ENCODE assay signal across 1 cellular context in the genomic region with DNA sequence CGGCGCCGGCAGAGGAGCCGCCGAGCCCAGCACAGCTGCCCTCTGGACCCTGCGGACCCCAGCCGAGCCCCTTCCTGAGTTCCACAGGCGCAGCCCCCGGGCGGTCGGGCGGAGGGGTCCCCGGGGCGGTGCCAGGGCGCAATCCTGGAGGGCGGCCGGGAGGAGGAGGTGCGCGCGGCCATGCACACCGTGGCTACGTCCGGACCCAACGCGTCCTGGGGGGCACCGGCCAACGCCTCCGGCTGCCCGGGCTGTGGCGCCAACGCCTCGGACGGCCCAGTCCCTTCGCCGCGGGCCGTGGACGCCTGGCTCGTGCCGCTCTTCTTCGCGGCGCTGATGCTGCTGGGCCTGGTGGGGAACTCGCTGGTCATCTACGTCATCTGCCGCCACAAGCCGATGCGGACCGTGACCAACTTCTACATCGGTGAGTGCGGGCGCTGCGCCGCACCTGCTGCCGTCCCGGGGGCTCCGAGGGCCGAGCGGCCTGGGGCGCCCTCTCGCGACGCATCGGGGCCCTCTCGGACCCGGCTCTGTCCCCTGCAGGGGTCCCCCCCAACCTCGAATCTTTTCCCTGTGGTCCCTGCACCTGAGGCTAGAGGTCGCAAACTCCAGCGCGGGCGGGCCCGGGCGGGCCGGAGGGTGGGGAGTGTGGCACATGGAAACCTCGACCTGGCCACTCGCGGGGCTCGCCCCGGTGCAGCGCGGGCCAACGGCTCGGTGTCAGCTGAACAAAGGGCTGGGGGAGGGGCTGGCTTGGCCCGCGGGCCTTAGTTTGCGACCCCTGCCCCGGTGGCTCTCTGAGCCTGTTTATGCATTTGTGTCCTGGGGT.
TF ChIP-seq lines count a peak whose summit lies in the region.

A gene (plus strand): TSS at position 11 of the 829 bp plus-strand sequence. CDS start 170 bp downstream, at position 181.

TF ChIP-seq in H1, 55 proteins besides CTCF, POLR2A, EP300 and RAD21:
- peak; percentile 48 for TF ChIP-seq ASH2L (IDR thresholded peaks at IDR 0.05; ENCODE audit: low read length)
- TF ChIP-seq SAP30 (IDR thresholded peaks at IDR 0.05; ENCODE audit: insufficient read depth, insufficient replicate concordance, low read length), result no peak
- no peak for TF ChIP-seq BCL11A (IDR thresholded peaks at IDR 0.05; ENCODE audit: low read depth in 2 of 2, low read length in 2 of 2)
- TF ChIP-seq GABPA (IDR thresholded peaks at IDR 0.05; ENCODE audit: borderline replicate concordance, insufficient read depth, low read length), result peak; percentile 75
- TF ChIP-seq TAF7 (optimal IDR thresholded peaks at IDR 0.05; ENCODE audit: borderline replicate concordance, low read depth, low read length), result no peak
- TF ChIP-seq, protein P1, sequence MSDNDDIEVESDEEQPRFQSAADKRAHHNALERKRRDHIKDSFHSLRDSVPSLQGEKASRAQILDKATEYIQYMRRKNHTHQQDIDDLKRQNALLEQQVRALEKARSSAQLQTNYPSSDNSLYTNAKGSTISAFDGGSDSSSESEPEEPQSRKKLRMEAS (IDR thresholded peaks at IDR 0.05), result peak; percentile 55; the same call in 1 of the 2 replicates
- peak; percentile 79; the same call in 1 of the 2 replicates for TF ChIP-seq SP4 (IDR thresholded peaks at IDR 0.05; ENCODE audit: low read length)
- TF ChIP-seq, protein P2, sequence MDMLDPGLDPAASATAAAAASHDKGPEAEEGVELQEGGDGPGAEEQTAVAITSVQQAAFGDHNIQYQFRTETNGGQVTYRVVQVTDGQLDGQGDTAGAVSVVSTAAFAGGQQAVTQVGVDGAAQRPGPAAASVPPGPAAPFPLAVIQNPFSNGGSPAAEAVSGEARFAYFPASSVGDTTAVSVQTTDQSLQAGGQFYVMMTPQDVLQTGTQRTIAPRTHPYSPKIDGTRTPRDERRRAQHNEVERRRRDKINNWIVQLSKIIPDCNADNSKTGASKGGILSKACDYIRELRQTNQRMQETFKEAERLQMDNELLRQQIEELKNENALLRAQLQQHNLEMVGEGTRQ (IDR thresholded peaks at IDR 0.05; ENCODE audit: low read length), result 0 out of 2 replicates have a peak, but pooled peaks have one; percentile 3
- TF ChIP-seq RXRA (IDR thresholded peaks at IDR 0.05; ENCODE audit: insufficient read depth, low read depth, low read length), result no peak
- TF ChIP-seq, protein P3, sequence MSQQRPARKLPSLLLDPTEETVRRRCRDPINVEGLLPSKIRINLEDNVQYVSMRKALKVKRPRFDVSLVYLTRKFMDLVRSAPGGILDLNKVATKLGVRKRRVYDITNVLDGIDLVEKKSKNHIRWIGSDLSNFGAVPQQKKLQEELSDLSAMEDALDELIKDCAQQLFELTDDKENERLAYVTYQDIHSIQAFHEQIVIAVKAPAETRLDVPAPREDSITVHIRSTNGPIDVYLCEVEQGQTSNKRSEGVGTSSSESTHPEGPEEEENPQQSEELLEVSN (IDR thresholded peaks at IDR 0.05), result peak; percentile 67
- 0 out of 4 replicates have a peak, but pooled peaks of 1 of the 2 experiments have one; percentile 53 for TF ChIP-seq SIN3A (conservative IDR thresholded peaks at IDR 0.05 in 1 of 2, IDR thresholded peaks at IDR 0.05 in 1 of 2; ENCODE audit: low read depth in 1 of 2, low read length in 2 of 2)
- peak; percentile 51; the same call in 1 of the 2 replicates for TF ChIP-seq YY1 (IDR thresholded peaks at IDR 0.05; ENCODE audit: low read depth, low read length)
- peak; percentile 52 for TF ChIP-seq RBBP5 (IDR thresholded peaks at IDR 0.05; ENCODE audit: borderline replicate concordance, low read depth, low read length)
- TF ChIP-seq TCF12 (IDR thresholded peaks at IDR 0.05; ENCODE audit: low read depth, low read length), result peak; percentile 81
- TF ChIP-seq KDM1A (IDR thresholded peaks at IDR 0.05; ENCODE audit: borderline replicate concordance, low read length), result peak; percentile 19; the same call in 1 of the 2 replicates
- peak; percentile 45; the same call in 1 of the 2 replicates for TF ChIP-seq SUZ12 (IDR thresholded peaks at IDR 0.05; ENCODE audit: low read length)
- TF ChIP-seq KDM4A (IDR thresholded peaks at IDR 0.05; ENCODE audit: low read depth, low read length, severe bottlenecking), result peak; percentile 92
- TF ChIP-seq CREB1 (IDR thresholded peaks at IDR 0.05), result peak; percentile 83
- peak; percentile 23 for TF ChIP-seq EZH2 (IDR thresholded peaks at IDR 0.05; ENCODE audit: low read depth, low read length, severe bottlenecking)
- TF ChIP-seq CTBP2 (IDR thresholded peaks at IDR 0.05; ENCODE audit: borderline replicate concordance, insufficient read depth, insufficient read length, low read length), result no peak
